In genomic region chr5:164578911-164579310, GRCh38 we compare ENCODE assay signal across 31 cellular contexts.
"Had no signal": no experiment of that assay in that cellular context is flagged by ENCODE, and none has a peak within 500 bp of the region (broad histone marks: within the 10 kb centered on the region; RNA-seq: fewer than 3 reads in every experiment).

No MANE protein-coding gene starts in this region.

- H3K27me3 Mint-ChIP-seq: activated CD8-positive, alpha-beta T cell treated with anti-CD3 and anti-CD28 coated beads for 36 hours; activated naive CD4-positive, alpha-beta T cell treated with anti-CD3 and anti-CD28 coated beads, Interleukin-2, amount 50 U/mL, for 24 hours; activated naive CD8-positive, alpha-beta T cell treated with anti-CD3 and anti-CD28 coated beads, Interleukin-2, amount 10 ng/mL, durations not matched to agents 7 days and 5 days; activated T-helper 17 cell treated with anti-CD3 and anti-CD28 coated beads, Interleukin-2, amount 50 U/mL, for 72 hours had no signal

- H3K4me3 Mint-ChIP-seq: activated CD8-positive, alpha-beta T cell treated with anti-CD3 and anti-CD28 coated beads for 36 hours; activated naive CD4-positive, alpha-beta T cell treated with anti-CD3 and anti-CD28 coated beads, Interleukin-2, amount 50 U/mL, for 24 hours; activated naive CD8-positive, alpha-beta T cell treated with anti-CD3 and anti-CD28 coated beads, Interleukin-2, amount 10 ng/mL, durations not matched to agents 7 days and 5 days; activated T-cell treated with anti-CD3 and anti-CD28 coated beads, Interleukin-2, amount 50 U/mL, for 72 hours; activated T-helper 17 cell treated with anti-CD3 and anti-CD28 coated beads, Interleukin-2, amount 50 U/mL, for 72 hours had no signal

- H3K36me3 Mint-ChIP-seq: activated naive CD4-positive, alpha-beta T cell treated with anti-CD3 and anti-CD28 coated beads, Interleukin-2, amount 50 U/mL, for 24 hours; activated naive CD8-positive, alpha-beta T cell treated with anti-CD3 and anti-CD28 coated beads, Interleukin-2, amount 10 ng/mL, durations not matched to agents 7 days and 5 days had no signal

- H3K9me3 Mint-ChIP-seq: activated CD8-positive, alpha-beta T cell treated with anti-CD3 and anti-CD28 coated beads for 36 hours; activated naive CD4-positive, alpha-beta T cell treated with anti-CD3 and anti-CD28 coated beads, Interleukin-2, amount 50 U/mL, for 24 hours; activated naive CD8-positive, alpha-beta T cell treated with anti-CD3 and anti-CD28 coated beads, Interleukin-2, amount 10 ng/mL, durations not matched to agents 7 days and 5 days; activated T-cell treated with anti-CD3 and anti-CD28 coated beads, Interleukin-2, amount 50 U/mL, for 72 hours; activated T-helper 17 cell treated with anti-CD3 and anti-CD28 coated beads, Interleukin-2, amount 50 U/mL, for 72 hours had no signal

- H3K27ac ChIP-seq: body of pancreas, breast epithelium, Peyer's patch, SJSA1, WERI-Rb-1 had no signal

- H3K4me1 Mint-ChIP-seq: activated naive CD4-positive, alpha-beta T cell treated with anti-CD3 and anti-CD28 coated beads, Interleukin-2, amount 50 U/mL, for 24 hours; activated naive CD8-positive, alpha-beta T cell treated with anti-CD3 and anti-CD28 coated beads, Interleukin-2, amount 10 ng/mL, durations not matched to agents 7 days and 5 days; activated T-helper 17 cell treated with anti-CD3 and anti-CD28 coated beads, Interleukin-2, amount 50 U/mL, for 72 hours had no signal

- DNase-seq: activated CD4-positive, alpha-beta T cell treated with anti-CD3 and anti-CD28 coated beads for 1 hour; activated CD4-positive, alpha-beta T cell treated with anti-CD3 and anti-CD28 coated beads for 48 hours; activated CD4-positive, CD25-positive, alpha-beta regulatory T cell; activated CD8-positive, alpha-beta T cell treated with anti-CD3 and anti-CD28 coated beads for 36 hours; activated effector memory CD4-positive, alpha-beta T cell treated with anti-CD3 and anti-CD28 coated beads, Interleukin-2, amount 50 U/mL, for 16 hours; activated naive CD4-positive, alpha-beta T cell; activated naive CD8-positive, alpha-beta T cell treated with anti-CD3 and anti-CD28 coated beads, Interleukin-2, amount 10 ng/mL, durations not matched to agents 7 days and 5 days; activated T-cell treated with anti-CD3 and anti-CD28 coated beads, Interleukin-2, amount 50 U/mL, for 1 hour; activated T-cell treated with anti-CD3 and anti-CD28 coated beads, Interleukin-2, amount 50 U/mL, for 72 hours; body of pancreas; Kasumi-1; KG1; MG63; NCI-H1092 treated with DMSO at 0.1 percent for 48 hours; NCI-H1417; NCI-H146; NCI-H187; NCI-H2029 treated with DMSO at 0.1 percent for 48 hours; NCI-H2107; NCI-H2171; NCI-H446; NCI-H524; PC-3; Peyer's patch; RPMI8226; SHP77 treated with DMSO at 0.1 percent for 48 hours; WERI-Rb-1 had no signal

- H3K27ac Mint-ChIP-seq: activated CD8-positive, alpha-beta T cell treated with anti-CD3 and anti-CD28 coated beads for 36 hours; activated naive CD4-positive, alpha-beta T cell treated with anti-CD3 and anti-CD28 coated beads, Interleukin-2, amount 50 U/mL, for 24 hours; activated naive CD8-positive, alpha-beta T cell treated with anti-CD3 and anti-CD28 coated beads, Interleukin-2, amount 10 ng/mL, durations not matched to agents 7 days and 5 days; activated T-cell treated with anti-CD3 and anti-CD28 coated beads, Interleukin-2, amount 50 U/mL, for 72 hours; activated T-helper 17 cell treated with anti-CD3 and anti-CD28 coated beads, Interleukin-2, amount 50 U/mL, for 72 hours had no signal
